ENCODE assay signal across 8 cellular contexts in the genomic region with DNA sequence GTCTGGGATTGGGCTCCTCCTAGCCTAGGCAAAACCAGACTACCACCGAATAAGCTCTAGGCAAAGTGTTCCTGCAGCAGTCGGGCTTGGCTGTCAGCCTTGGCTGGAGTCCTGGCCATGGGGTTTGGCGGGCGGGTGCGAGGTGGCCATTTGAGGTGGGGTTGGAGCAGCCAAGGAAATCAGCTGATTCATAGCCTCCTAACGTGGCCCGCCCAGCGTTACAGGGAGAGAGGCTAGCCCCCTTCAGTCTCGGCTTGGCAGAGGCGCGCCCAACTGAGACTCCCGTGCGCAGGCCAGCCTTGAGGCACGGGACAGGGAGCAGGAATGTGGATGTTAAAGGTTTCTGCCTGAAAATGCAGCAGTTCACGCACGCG. TPM values are rescaled to one million over a fixed set of nuclear protein-coding genes. Genes with fewer than 3 reads are reported as not detected.
A peak's percentile ranks its signal among the peaks of the same experiment; 100 is the strongest.
DNase-seq lines count a peak whose midpoint lies in the region; ATAC-seq and TF ChIP-seq lines count a peak whose summit lies in the region.

No MANE protein-coding gene starts in this region.

- H3K27me3 Mint-ChIP-seq in osteocyte (ENCODE audit: unreplicated experiment) = no peaks in the 10 kb centered on the region
- H3K27me3 Mint-ChIP-seq in T-helper 2 cell treated with Interferon-gamma antibody and Interleukin-4, amounts not matched to agents 5 μg/mL and 100 μg/mL, for 36 hours (ENCODE audit: low read depth) = peaks cover 87% of the 10 kb centered on the region

- intact Hi-C loops in Right ventricle myocardium inferior (cut with DNase I) = loop anchor here (2.0 to 5.0 kb wide), 5 partner anchors 79 to 194 kb away; partner anchors contain the start of gene TEKT3

- peak overlapping the region; percentile 99 for H3K4me3 Mint-ChIP-seq in osteocyte (ENCODE audit: unreplicated experiment)
- no peak overlapping the region for H3K4me3 Mint-ChIP-seq in T-helper 2 cell treated with Interferon-gamma antibody and Interleukin-4, amounts not matched to agents 5 μg/mL and 100 μg/mL, for 36 hours

- H3K27me3 ChIP-seq in WERI-Rb-1 (ENCODE audit: insufficient read depth, low read depth, severe bottlenecking) = peaks cover 57% of the 10 kb centered on the region

- peaks cover 51% of the 10 kb centered on the region for H3K4me1 Mint-ChIP-seq in osteocyte (ENCODE audit: unreplicated experiment)
- peaks cover 3% of the 10 kb centered on the region for H3K4me1 Mint-ChIP-seq in T-helper 2 cell treated with Interferon-gamma antibody and Interleukin-4, amounts not matched to agents 5 μg/mL and 100 μg/mL, for 36 hours (ENCODE audit: low read depth)

- peak overlapping the region; percentile 42 for H3K4me3 ChIP-seq in WERI-Rb-1 (ENCODE audit: low read depth, low read length)

- peak overlapping the region; percentile 95 for H3K27ac Mint-ChIP-seq in osteocyte (ENCODE audit: unreplicated experiment)
- no peak overlapping the region for H3K27ac Mint-ChIP-seq in T-helper 2 cell treated with Interferon-gamma antibody and Interleukin-4, amounts not matched to agents 5 μg/mL and 100 μg/mL, for 36 hours

- H3K9me3 ChIP-seq in WERI-Rb-1 (ENCODE audit: severe bottlenecking) = no peaks in the 10 kb centered on the region

- H3K27ac ChIP-seq in WERI-Rb-1 = no peak overlapping the region

- ATAC-seq in Right ventricle myocardium inferior (peak; percentile 68), GM21447 (IDR thresholded peaks at IDR 0.05; ENCODE audit: unreplicated experiment) (no peak), HG02610 (IDR thresholded peaks at IDR 0.05; ENCODE audit: unreplicated experiment) (no peak)

- H3K36me3 ChIP-seq in WERI-Rb-1 = no peaks in the 10 kb centered on the region

- TF ChIP-seq CTCF in WERI-Rb-1 (IDR thresholded peaks at IDR 0.05; ENCODE audit: low read depth, low read length) (no peak), osteocyte (IDR thresholded peaks at IDR 0.05) (no peak)

- DNase-seq in COLO829 (ENCODE audit: low spot score) (peak; percentile 71), WERI-Rb-1 (no peak), Right ventricle myocardium inferior (ENCODE audit: missing footprints) (peak; percentile 94), osteocyte (ENCODE audit: extremely low spot score, unreplicated experiment) (peak; percentile 90), NCI-H446 (lab: John Stamatoyannopoulos, UW) (no peak)
- no peak for DNase-seq in T-helper 2 cell treated with Interferon-gamma antibody and Interleukin-4, amounts not matched to agents 5 μg/mL and 100 μg/mL, for 36 hours (ENCODE audit: low spot score)

- H3K9me3 Mint-ChIP-seq in osteocyte (ENCODE audit: unreplicated experiment) = no peaks in the 10 kb centered on the region
- H3K9me3 Mint-ChIP-seq in T-helper 2 cell treated with Interferon-gamma antibody and Interleukin-4, amounts not matched to agents 5 μg/mL and 100 μg/mL, for 36 hours = no peaks in the 10 kb centered on the region

- H3K36me3 Mint-ChIP-seq in osteocyte (ENCODE audit: unreplicated experiment) = peaks cover 10% of the 10 kb centered on the region
- no peaks in the 10 kb centered on the region for H3K36me3 Mint-ChIP-seq in T-helper 2 cell treated with Interferon-gamma antibody and Interleukin-4, amounts not matched to agents 5 μg/mL and 100 μg/mL, for 36 hours (ENCODE audit: low read depth)

RNA-seq across cellular contexts. Expression of gene PMP22, which starts 1.9 kb away (rescaled TPM):
- total RNA-seq in Right ventricle myocardium inferior = 198 TPM
- total RNA-seq in osteocyte = 188 and 204 TPM in 2 replicates

Comparison
In these comparisons a context has a peak if more than half of its experiments do, and no peak if none do; other contexts are left out.
1. DNase-seq: peak in COLO829 (single experiment), Right ventricle myocardium inferior (single experiment) and osteocyte (single experiment); none in WERI-Rb-1 (single experiment), NCI-H446 (0 of 2) and T-helper 2 cell treated with Interferon-gamma antibody and Interleukin-4, amounts not matched to agents 5 μg/mL and 100 μg/mL, for 36 hours (single experiment).